In the genomic region with DNA sequence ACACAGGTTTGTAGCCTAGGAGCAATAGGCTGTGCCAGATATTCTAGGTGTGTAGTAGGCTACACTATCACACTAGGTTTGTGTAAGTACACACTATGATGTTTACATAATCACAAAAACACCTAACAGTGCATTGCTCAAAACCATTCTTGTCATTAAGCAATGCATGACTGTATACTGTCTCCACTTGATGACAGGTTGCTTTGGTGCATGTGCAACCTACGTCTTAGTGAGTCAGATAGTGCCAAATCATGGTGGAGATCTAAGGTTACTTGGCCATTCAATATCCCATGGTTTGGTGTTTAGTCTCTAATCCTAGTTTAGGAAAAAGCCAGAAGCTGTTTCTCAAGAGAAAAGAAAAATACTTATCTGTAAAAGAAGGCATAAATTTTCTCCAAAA, we compare ENCODE assay signal across 19 cellular contexts.
A peak's percentile ranks its signal among the peaks of the same experiment; 100 is the strongest.
DNase-seq lines count a peak whose midpoint lies in the region; ATAC-seq and TF ChIP-seq lines count a peak whose summit lies in the region.
"Had no signal": no experiment of that assay in that cellular context is flagged by ENCODE, and none has a peak within 500 bp of the region (broad histone marks: within the 10 kb centered on the region; RNA-seq: fewer than 3 reads in every experiment).

No MANE protein-coding gene starts in this region.

- ATAC-seq in esophagus mucosa (no peak), HG02885 (IDR thresholded peaks at IDR 0.05; ENCODE audit: poor library complexity, unreplicated experiment) (no peak)
- ATAC-seq: A549 had no signal

- no peak overlapping the region for H3K4me3 Mint-ChIP-seq in MCF 10A (ENCODE audit: unreplicated experiment)
- H3K4me3 Mint-ChIP-seq: CD14-positive monocyte; CD4-positive, alpha-beta memory T cell; H9; IgD-negative memory B cell had no signal

- no peaks in the 10 kb centered on the region for H3K36me3 Mint-ChIP-seq in MCF 10A (ENCODE audit: insufficient read depth, unreplicated experiment)
- H3K36me3 Mint-ChIP-seq: CD14-positive monocyte; CD4-positive, alpha-beta memory T cell; IgD-negative memory B cell had no signal

- no peaks in the 10 kb centered on the region for H3K4me1 ChIP-seq in breast epithelium
- H3K4me1 ChIP-seq: A549, BLaER1 had no signal

- intact Hi-C loops in MCF 10A (cut with micrococcal nuclease) (no loop called here), breast epithelium (cut with DNase I; ENCODE audit: low total_unique reads) (no loop called here)

- no peak overlapping the region for H3K27ac ChIP-seq in breast epithelium
- no peak overlapping the region for H3K27ac ChIP-seq in epithelial cell of prostate
- H3K27ac ChIP-seq: 22Rv1, A549, BLaER1, HL-60 had no signal

- no peak overlapping the region for H3K4me3 ChIP-seq in breast epithelium
- H3K4me3 ChIP-seq: A549, BLaER1 had no signal

- CTCF ChIA-PET in MCF 10A (lab: Yijun Ruan, JAX), result interaction anchor here (0.7 kb wide), 1 partner anchor 935 kb away, joined by 4 read pairs; no protein-coding TSS in a partner anchor

- no peak overlapping the region for H3K27ac Mint-ChIP-seq in MCF 10A (ENCODE audit: low read depth, unreplicated experiment)
- H3K27ac Mint-ChIP-seq: CD14-positive monocyte; CD4-positive, alpha-beta memory T cell; H9; IgD-negative memory B cell had no signal

- no peaks in the 10 kb centered on the region for H3K9me3 Mint-ChIP-seq in MCF 10A (ENCODE audit: unreplicated experiment)

- DNase-seq in MCF 10A (ENCODE audit: unreplicated experiment), result peak; percentile 58
- no peak for DNase-seq in breast epithelium (ENCODE audit: low spot score in 2 of 2)
- peak; percentile 34 for DNase-seq in amniotic epithelial cell (ENCODE audit: low read depth)
- DNase-seq in epithelial cell of prostate (ENCODE audit: low read depth, low spot score), result peak; percentile 14
- DNase-seq in DMS153 (lab: John Stamatoyannopoulos, UW), result no peak
- no peak for DNase-seq in stimulated activated CD4-positive, alpha-beta T cell treated with anti-CD3 and anti-CD28 coated beads, Interleukin-1b, Interleukin-23, amount 100 ng/mL, for 48 hours
- DNase-seq: CD4-positive, alpha-beta memory T cell; DND-41; EL; H9; KBM-7 had no signal

- TF ChIP-seq CTCF in MCF 10A (IDR thresholded peaks at IDR 0.05; ENCODE audit: unreplicated experiment) (no peak), breast epithelium (IDR thresholded peaks at IDR 0.05) (no peak)

- BruUV-seq in MCF 10A (replicated peaks; lab: Mats Ljungman, UMichigan), result no TSS peak

- TF ChIP-seq POLR2A in breast epithelium (IDR thresholded peaks at IDR 0.05), result no peak

- H3K4me1 Mint-ChIP-seq in MCF 10A (ENCODE audit: insufficient read depth, unreplicated experiment), result no peaks in the 10 kb centered on the region
- H3K4me1 Mint-ChIP-seq: CD14-positive monocyte; CD4-positive, alpha-beta memory T cell; IgD-negative memory B cell had no signal

- no peaks in the 10 kb centered on the region for H3K36me3 ChIP-seq in breast epithelium
- H3K36me3 ChIP-seq: BLaER1 had no signal

- H3K27me3 ChIP-seq in breast epithelium, result no peaks in the 10 kb centered on the region
- H3K27me3 ChIP-seq: BLaER1 had no signal

- POLR2A ChIA-PET in MCF 10A (lab: Yijun Ruan, JAX), result no interaction called here

- H3K27me3 Mint-ChIP-seq in MCF 10A (ENCODE audit: insufficient read depth, unreplicated experiment), result no peaks in the 10 kb centered on the region
- H3K27me3 Mint-ChIP-seq: CD4-positive, alpha-beta memory T cell; IgD-negative memory B cell had no signal

- no peaks in the 10 kb centered on the region for H3K9me3 ChIP-seq in breast epithelium
- H3K9me3 ChIP-seq: A549, BLaER1 had no signal

Comparison
In these comparisons a context has a peak if more than half of its experiments do, and no peak if none do; other contexts are left out.
1. DNase-seq: peak in MCF 10A (single experiment), amniotic epithelial cell (single experiment) and epithelial cell of prostate (single experiment); none in breast epithelium (0 of 2), DMS153 (single experiment) and stimulated activated CD4-positive, alpha-beta T cell treated with anti-CD3 and anti-CD28 coated beads, Interleukin-1b, Interleukin-23, amount 100 ng/mL, for 48 hours (single experiment).